17 cellular contexts compared by ENCODE assay signal in the genomic region with DNA sequence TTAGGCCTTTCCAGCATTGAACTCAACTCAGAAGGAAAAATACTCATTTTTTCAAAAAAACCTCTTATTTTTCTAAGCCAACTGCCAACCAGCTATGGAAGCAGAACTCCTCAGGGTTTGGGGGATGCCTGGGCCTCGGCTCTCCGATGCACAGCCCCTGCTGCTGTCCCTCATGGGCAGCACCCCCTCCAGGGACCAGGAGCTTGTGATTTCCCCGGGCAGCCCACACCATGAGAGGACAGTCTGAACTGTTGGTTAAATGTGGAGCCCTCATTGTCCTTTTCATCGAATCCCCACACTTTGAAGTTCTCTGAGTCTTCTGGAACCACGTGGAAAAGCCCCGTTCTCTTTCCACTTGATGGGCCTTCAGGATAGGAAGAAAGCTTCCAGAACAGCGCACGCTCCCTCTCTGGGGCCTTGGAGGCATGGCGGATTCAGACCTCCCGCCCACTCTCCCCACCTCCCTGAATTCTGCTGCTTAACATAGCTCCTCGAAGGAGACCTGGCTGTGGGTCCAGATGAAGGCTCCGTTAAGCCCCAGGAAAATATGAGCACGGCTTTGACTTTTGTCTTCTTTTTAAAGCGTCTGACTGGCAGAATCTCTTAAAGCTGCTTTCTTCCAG.
DNase-seq lines count a peak whose midpoint lies in the region; ATAC-seq and TF ChIP-seq lines count a peak whose summit lies in the region.
"Had no signal": no experiment of that assay in that cellular context is flagged by ENCODE, and none has a peak within 500 bp of the region (broad histone marks: within the 10 kb centered on the region; RNA-seq: fewer than 3 reads in every experiment).

No MANE protein-coding gene starts in this region.

- H3K36me3 ChIP-seq in BLaER1 treated with 17β-estradiol and CSF1 and Interleukin-3, amounts not matched to agents 10 nM and 100 nM: 0 out of 22 replicates have a peak, but pooled peaks cover 0 to 4% (median 0%) of the 10 kb centered on the region in 11 experiments
- H3K36me3 ChIP-seq in esophagus squamous epithelium (no peaks in the 10 kb centered on the region), rectal smooth muscle tissue (ENCODE audit: control insufficient read depth, insufficient read depth, low read length) (no peaks in the 10 kb centered on the region)
- H3K36me3 ChIP-seq: MG63 had no signal

- H4K20me1 ChIP-seq in BLaER1 treated with 17β-estradiol and CSF1 and Interleukin-3, amounts not matched to agents 10 nM and 100 nM: no peaks in the 10 kb centered on the region

- TF ChIP-seq CTCF in VCaP (conservative IDR thresholded peaks at IDR 0.05) (no peak), esophagus squamous epithelium (IDR thresholded peaks at IDR 0.05) (no peak)

- WGBS in esophagus squamous epithelium, 2 donors: 53 to 61% methylated on average over 4 to 14 of the region's 14 CpGs

- DNase-seq in esophagus squamous epithelium (lab: John Stamatoyannopoulos, UW): no peak
- no peak for DNase-seq in activated gamma-delta T cell treated with Interleukin-2 at 50 U/mL for 16 hours
- DNase-seq in cerebellar nuclear complex (lab: John Stamatoyannopoulos, UW): no peak
- DNase-seq in NCI-H524 (lab: John Stamatoyannopoulos, UW): no peak
- DNase-seq: activated CD4-positive, alpha-beta T cell treated with anti-CD3 and anti-CD28 coated beads, Interleukin-2, amount 10 ng/mL, durations not matched to agents 7 days and 5 days; CD4-positive, alpha-beta T cell; DMS53; GF-D8; GM23248; left cardiac atrium; MG63; mucosa of descending colon; PC-3 had no signal

- peak overlapping the region in 10 of 11 experiments; percentile 60 to 97 (median 94); a peak in 21 of 22 replicates for H3K27ac ChIP-seq in BLaER1 treated with 17β-estradiol and CSF1 and Interleukin-3, amounts not matched to agents 10 nM and 100 nM
- H3K27ac ChIP-seq in VCaP (peak overlapping the region; percentile 79), esophagus squamous epithelium (peak overlapping the region; percentile 43 to 74 (median 58)), rectal smooth muscle tissue (ENCODE audit: low read depth, low read length) (peak overlapping the region; percentile 89)
- H3K27ac ChIP-seq: GM23248 had no signal

- no peak for ATAC-seq in HG03460 (IDR thresholded peaks at IDR 0.05; ENCODE audit: unreplicated experiment)
- ATAC-seq: mucosa of descending colon, PC-3 had no signal

- intact Hi-C loops in esophagus squamous epithelium (cut with DNase I): no loop called here

- H3K4me1 ChIP-seq in BLaER1 treated with 17β-estradiol and CSF1 and Interleukin-3, amounts not matched to agents 10 nM and 100 nM: peaks cover 79 to 100% (median 98%) of the 10 kb centered on the region in 10 experiments
- H3K4me1 ChIP-seq in esophagus squamous epithelium: peaks cover 10 to 39% (median 15%) of the 10 kb centered on the region in 3 donors
- peaks cover 68% of the 10 kb centered on the region for H3K4me1 ChIP-seq in rectal smooth muscle tissue (ENCODE audit: control insufficient read depth, insufficient read depth, low read length)

- peak overlapping the region in 10 of 11 experiments; percentile 23 to 89 (median 84); a peak in 19 of 22 replicates for H3K9ac ChIP-seq in BLaER1 treated with 17β-estradiol and CSF1 and Interleukin-3, amounts not matched to agents 10 nM and 100 nM
- no peak overlapping the region for H3K9ac ChIP-seq in rectal smooth muscle tissue (ENCODE audit: low read length)
- H3K9ac ChIP-seq: GM23248 had no signal

- peak overlapping the region; percentile 83 to 100 (median 96) for H3K4me2 ChIP-seq in BLaER1 treated with 17β-estradiol and CSF1 and Interleukin-3, amounts not matched to agents 10 nM and 100 nM

- H3K4me3 ChIP-seq in BLaER1 treated with 17β-estradiol and CSF1 and Interleukin-3, amounts not matched to agents 10 nM and 100 nM: peak overlapping the region in 7 of 10 experiments; percentile 57 to 66 (median 60); a peak in 9 of 20 replicates
- H3K4me3 ChIP-seq in esophagus squamous epithelium (no peak overlapping the region), rectal smooth muscle tissue (ENCODE audit: low read length) (no peak overlapping the region)
- H3K4me3 ChIP-seq: GM23248, MG63, mucosa of descending colon had no signal

- peaks cover 0 to 9% (median 0%) of the 10 kb centered on the region in 11 experiments; a peak in 3 of 22 replicates for H3K9me3 ChIP-seq in BLaER1 treated with 17β-estradiol and CSF1 and Interleukin-3, amounts not matched to agents 10 nM and 100 nM (replicated peaks in 1 of 11)
- H3K9me3 ChIP-seq in esophagus squamous epithelium: no peaks in the 10 kb centered on the region
- H3K9me3 ChIP-seq: MG63, mucosa of descending colon had no signal

- TF ChIP-seq POLR2A in esophagus squamous epithelium (IDR thresholded peaks at IDR 0.05): no peak

- H3K27me3 ChIP-seq in BLaER1 treated with 17β-estradiol and CSF1 and Interleukin-3, amounts not matched to agents 10 nM and 100 nM: no peaks in the 10 kb centered on the region
- no peaks in the 10 kb centered on the region for H3K27me3 ChIP-seq in esophagus squamous epithelium
- H3K27me3 ChIP-seq in rectal smooth muscle tissue (ENCODE audit: control insufficient read depth, insufficient read depth, low read length): no peaks in the 10 kb centered on the region
- H3K27me3 ChIP-seq: MG63 had no signal

Comparison
In these comparisons a context has a peak if more than half of its experiments do, and no peak if none do; other contexts are left out.
1. H3K4me3 ChIP-seq: peak in BLaER1 treated with 17β-estradiol and CSF1 and Interleukin-3, amounts not matched to agents 10 nM and 100 nM (7 of 10); none in esophagus squamous epithelium (0 of 4) and rectal smooth muscle tissue (single experiment).
2. Peak in every context shown above with its lines, with median percentiles within 50 percentile points of each other: H3K27ac ChIP-seq.